Comparison of ENCODE assay signal across 30 cellular contexts in the genomic region with DNA sequence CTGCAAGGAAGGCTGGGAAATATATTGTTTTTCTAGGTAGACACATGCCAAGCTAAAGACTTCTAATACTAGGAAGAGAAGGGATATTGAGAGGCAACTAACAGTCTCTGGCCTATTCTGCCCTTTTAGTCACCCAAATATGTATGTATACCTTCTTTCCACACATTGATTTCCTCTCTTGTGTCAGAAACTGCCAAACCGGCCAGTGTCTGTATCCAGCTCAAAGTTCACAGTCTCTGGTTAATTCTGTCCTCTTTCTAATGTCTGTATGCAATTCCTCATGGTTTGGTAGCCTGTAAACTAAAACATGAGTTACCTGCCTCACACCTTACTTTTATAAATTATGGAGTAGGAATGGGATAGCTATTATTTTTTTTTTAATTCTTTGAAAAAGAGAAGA.
"Had no signal": no experiment of that assay in that cellular context is flagged by ENCODE, and none has a peak within 500 bp of the region (broad histone marks: within the 10 kb centered on the region; RNA-seq: fewer than 3 reads in every experiment).

No MANE protein-coding gene starts in this region.

- ATAC-seq: natural killer cell; psoas muscle; right cardiac atrium; sciatic nerve; stimulated activated effector memory CD8-positive, alpha-beta T cell treated with anti-CD3 and anti-CD28 coated beads, Interleukin-12 subunit alpha, Interleukin-12 subunit beta, amount 100 ng/mL, for 72 hours; stimulated activated naive B cell treated with anti-CD40 and anti-IgM and Interleukin-4, amounts not matched to agents 10 μg/mL and 1 μg/mL and 100 μg/mL, for 72 hours had no signal

- FAIRE-seq: urothelium cell line had no signal

- H2AFZ ChIP-seq: neural progenitor cell, parathyroid adenoma had no signal

- H3K4me3 ChIP-seq: neural progenitor cell, ovary, psoas muscle, skin epidermis, smooth muscle cell, spleen, stomach, thoracic aorta, thyroid gland, tibial nerve, upper lobe of left lung, vagina had no signal

- DNase-seq: natural killer cell; occipital lobe; ovary; posterior cingulate gyrus; psoas muscle; right cardiac atrium; spleen; stimulated activated CD4-positive, alpha-beta T cell treated with anti-CD3 and anti-CD28 coated beads, Interleukin-12 subunit alpha, Interleukin-12 subunit beta, amount 100 ng/mL, for 4 hours; stimulated activated CD4-positive, alpha-beta T cell treated with anti-CD3 and anti-CD28 coated beads, Interleukin-1b, Interleukin-23, amount 100 ng/mL, for 48 hours; stimulated activated CD4-positive, alpha-beta T cell treated with anti-CD3 and anti-CD28 coated beads, Interleukin-2, amount 100 ng/mL, for 48 hours; stimulated activated CD4-positive, alpha-beta T cell treated with anti-CD3 and anti-CD28 coated beads, Interleukin-4, amount 100 ng/mL, for 24 hours; stimulated activated naive B cell treated with anti-CD40 and anti-IgM and Interleukin-4, amounts not matched to agents 10 μg/mL and 1 μg/mL and 100 μg/mL, for 72 hours; stimulated activated naive CD4-positive, alpha-beta T cell treated with Interleukin-2 at 50 U/mL for 16 hours; stomach; thyroid gland; trophoblast cell; upper lobe of left lung had no signal

- H3K9me3 ChIP-seq: ovary, psoas muscle, spleen, stomach, thoracic aorta, thyroid gland, tibial nerve, upper lobe of left lung, vagina had no signal

- H3K27me3 Mint-ChIP-seq: progenitor cell of endocrine pancreas; stimulated activated naive CD8-positive, alpha-beta T cell treated with anti-CD3 and anti-CD28 coated beads, Interleukin-15, Interleukin-2, amounts not matched to agents 100 ng/mL and 50 ng/mL, for 24 hours had no signal

- H3K9me3 Mint-ChIP-seq: natural killer cell; nephron; neural progenitor cell; stimulated activated effector memory CD8-positive, alpha-beta T cell treated with anti-CD3 and anti-CD28 coated beads, Interleukin-12 subunit alpha, Interleukin-12 subunit beta, amount 100 ng/mL, for 72 hours; stimulated activated naive B cell treated with anti-CD40 and anti-IgM and Interleukin-4, amounts not matched to agents 10 μg/mL and 1 μg/mL and 100 μg/mL, for 72 hours; stimulated activated naive CD8-positive, alpha-beta T cell treated with anti-CD3 and anti-CD28 coated beads, Interleukin-15, Interleukin-2, amounts not matched to agents 100 ng/mL and 50 ng/mL, for 24 hours had no signal

- H3K4me2 ChIP-seq: neural progenitor cell, smooth muscle cell had no signal

- H3K4me3 Mint-ChIP-seq: natural killer cell; nephron; neural progenitor cell; stimulated activated effector memory CD8-positive, alpha-beta T cell treated with anti-CD3 and anti-CD28 coated beads, Interleukin-12 subunit alpha, Interleukin-12 subunit beta, amount 100 ng/mL, for 72 hours; stimulated activated naive B cell treated with anti-CD40 and anti-IgM and Interleukin-4, amounts not matched to agents 10 μg/mL and 1 μg/mL and 100 μg/mL, for 72 hours; stimulated activated naive CD8-positive, alpha-beta T cell treated with anti-CD3 and anti-CD28 coated beads, Interleukin-15, Interleukin-2, amounts not matched to agents 100 ng/mL and 50 ng/mL, for 24 hours had no signal

- H3K79me2 ChIP-seq: parathyroid adenoma had no signal

- H3K27me3 ChIP-seq: neural progenitor cell, ovary, spleen, stomach, thyroid gland, tibial nerve, upper lobe of left lung, vagina had no signal

- H3K36me3 ChIP-seq: neural progenitor cell, ovary, spleen, stomach, thoracic aorta, thyroid gland, tibial nerve, upper lobe of left lung, vagina had no signal

- H3K9ac ChIP-seq: neural progenitor cell, parathyroid adenoma had no signal

- H3K4me1 ChIP-seq: neural progenitor cell, parathyroid adenoma, psoas muscle, spleen, stomach, thyroid gland, tibial nerve, upper lobe of left lung, vagina had no signal

- H3K27ac Mint-ChIP-seq: natural killer cell; nephron; neural progenitor cell; progenitor cell of endocrine pancreas; stimulated activated effector memory CD8-positive, alpha-beta T cell treated with anti-CD3 and anti-CD28 coated beads, Interleukin-12 subunit alpha, Interleukin-12 subunit beta, amount 100 ng/mL, for 72 hours; stimulated activated naive B cell treated with anti-CD40 and anti-IgM and Interleukin-4, amounts not matched to agents 10 μg/mL and 1 μg/mL and 100 μg/mL, for 72 hours; stimulated activated naive CD8-positive, alpha-beta T cell treated with anti-CD3 and anti-CD28 coated beads, Interleukin-15, Interleukin-2, amounts not matched to agents 100 ng/mL and 50 ng/mL, for 24 hours had no signal

- H3K27ac ChIP-seq: neural progenitor cell, ovary, parathyroid adenoma, psoas muscle, skin epidermis, spleen, stomach, thoracic aorta, thyroid gland, tibial nerve, upper lobe of left lung, vagina had no signal

- H3K36me3 Mint-ChIP-seq: natural killer cell; neural progenitor cell; stimulated activated effector memory CD8-positive, alpha-beta T cell treated with anti-CD3 and anti-CD28 coated beads, Interleukin-12 subunit alpha, Interleukin-12 subunit beta, amount 100 ng/mL, for 72 hours; stimulated activated naive B cell treated with anti-CD40 and anti-IgM and Interleukin-4, amounts not matched to agents 10 μg/mL and 1 μg/mL and 100 μg/mL, for 72 hours had no signal

- H3K4me1 Mint-ChIP-seq: natural killer cell; nephron; neural progenitor cell; stimulated activated effector memory CD8-positive, alpha-beta T cell treated with anti-CD3 and anti-CD28 coated beads, Interleukin-12 subunit alpha, Interleukin-12 subunit beta, amount 100 ng/mL, for 72 hours; stimulated activated naive B cell treated with anti-CD40 and anti-IgM and Interleukin-4, amounts not matched to agents 10 μg/mL and 1 μg/mL and 100 μg/mL, for 72 hours had no signal
